ENCODE assay signal across 13 cellular contexts in genomic region chr2:68127358-68128242, GRCh38.
DNase-seq lines count a peak whose midpoint lies in the region; ATAC-seq lines count a peak whose summit lies in the region.
"Had no signal": no experiment of that assay in that cellular context is flagged by ENCODE, and none has a peak within 500 bp of the region (broad histone marks: within the 10 kb centered on the region; RNA-seq: fewer than 3 reads in every experiment).

No MANE protein-coding gene starts in this region.

- DNase-seq in NCI-H2107 treated with DMSO at 0.1 percent for 48 hours (lab: John Stamatoyannopoulos, UW; ENCODE audit: unreplicated experiment) (no peak), T-helper 2 cell (no peak), SW480 (ENCODE audit: low spot score) (no peak)
- DNase-seq: activated CD4-positive, alpha-beta memory T cell treated with anti-CD3 and anti-CD28 coated beads, Interleukin-2, amount 10 ng/mL, durations not matched to agents 7 days and 5 days; activated naive CD8-positive, alpha-beta T cell treated with anti-CD3 and anti-CD28 coated beads, Interleukin-2, amount 10 ng/mL, durations not matched to agents 7 days and 5 days; colonic mucosa; foreskin keratinocyte; NCI-H510A treated with DMSO at 0.1 percent for 48 hours had no signal

- no peaks in the 10 kb centered on the region for H3K9me3 Mint-ChIP-seq in stimulated activated memory B cell treated with anti-CD40 and anti-IgM and Interleukin-4, amounts not matched to agents 10 μg/mL and 1 μg/mL and 100 μg/mL, for 72 hours
- H3K9me3 Mint-ChIP-seq: activated CD4-positive, alpha-beta memory T cell treated with anti-CD3 and anti-CD28 coated beads, Interleukin-2, amount 10 ng/mL, durations not matched to agents 7 days and 5 days; activated naive CD8-positive, alpha-beta T cell treated with anti-CD3 and anti-CD28 coated beads, Interleukin-2, amount 10 ng/mL, durations not matched to agents 7 days and 5 days; stimulated activated naive CD8-positive, alpha-beta T cell treated with anti-CD3 and anti-CD28 coated beads, Interleukin-15, Interleukin-2, amounts not matched to agents 100 ng/mL and 50 ng/mL, for 24 hours had no signal

- no peak overlapping the region for H3K4me3 Mint-ChIP-seq in stimulated activated memory B cell treated with anti-CD40 and anti-IgM and Interleukin-4, amounts not matched to agents 10 μg/mL and 1 μg/mL and 100 μg/mL, for 72 hours
- H3K4me3 Mint-ChIP-seq: activated CD4-positive, alpha-beta memory T cell treated with anti-CD3 and anti-CD28 coated beads, Interleukin-2, amount 10 ng/mL, durations not matched to agents 7 days and 5 days; activated naive CD8-positive, alpha-beta T cell treated with anti-CD3 and anti-CD28 coated beads, Interleukin-2, amount 10 ng/mL, durations not matched to agents 7 days and 5 days; stimulated activated naive CD8-positive, alpha-beta T cell treated with anti-CD3 and anti-CD28 coated beads, Interleukin-15, Interleukin-2, amounts not matched to agents 100 ng/mL and 50 ng/mL, for 24 hours had no signal

- peaks cover 23% of the 10 kb centered on the region for H3K4me1 Mint-ChIP-seq in stimulated activated memory B cell treated with anti-CD40 and anti-IgM and Interleukin-4, amounts not matched to agents 10 μg/mL and 1 μg/mL and 100 μg/mL, for 72 hours
- H3K4me1 Mint-ChIP-seq: activated naive CD8-positive, alpha-beta T cell treated with anti-CD3 and anti-CD28 coated beads, Interleukin-2, amount 10 ng/mL, durations not matched to agents 7 days and 5 days had no signal

- no peaks in the 10 kb centered on the region for H3K27me3 Mint-ChIP-seq in stimulated activated memory B cell treated with anti-CD40 and anti-IgM and Interleukin-4, amounts not matched to agents 10 μg/mL and 1 μg/mL and 100 μg/mL, for 72 hours
- H3K27me3 Mint-ChIP-seq: activated CD4-positive, alpha-beta memory T cell treated with anti-CD3 and anti-CD28 coated beads, Interleukin-2, amount 10 ng/mL, durations not matched to agents 7 days and 5 days; activated naive CD8-positive, alpha-beta T cell treated with anti-CD3 and anti-CD28 coated beads, Interleukin-2, amount 10 ng/mL, durations not matched to agents 7 days and 5 days; stimulated activated naive CD8-positive, alpha-beta T cell treated with anti-CD3 and anti-CD28 coated beads, Interleukin-15, Interleukin-2, amounts not matched to agents 100 ng/mL and 50 ng/mL, for 24 hours had no signal

- peak; percentile 90 for ATAC-seq in GM18909 (IDR thresholded peaks at IDR 0.05; ENCODE audit: poor library complexity, unreplicated experiment)
- peak; percentile 83 for ATAC-seq in GM21825 (IDR thresholded peaks at IDR 0.05; ENCODE audit: unreplicated experiment)
- peak; percentile 87 for ATAC-seq in HG03442 (IDR thresholded peaks at IDR 0.05; ENCODE audit: unreplicated experiment)
- peak; percentile 87 for ATAC-seq in stimulated activated memory B cell treated with anti-CD40 and anti-IgM and Interleukin-4, amounts not matched to agents 10 μg/mL and 1 μg/mL and 100 μg/mL, for 72 hours
- ATAC-seq: foreskin keratinocyte had no signal

- peaks cover 6% of the 10 kb centered on the region for H3K36me3 Mint-ChIP-seq in stimulated activated memory B cell treated with anti-CD40 and anti-IgM and Interleukin-4, amounts not matched to agents 10 μg/mL and 1 μg/mL and 100 μg/mL, for 72 hours
- H3K36me3 Mint-ChIP-seq: activated naive CD8-positive, alpha-beta T cell treated with anti-CD3 and anti-CD28 coated beads, Interleukin-2, amount 10 ng/mL, durations not matched to agents 7 days and 5 days had no signal

- peak overlapping the region; percentile 40 for H3K27ac Mint-ChIP-seq in stimulated activated memory B cell treated with anti-CD40 and anti-IgM and Interleukin-4, amounts not matched to agents 10 μg/mL and 1 μg/mL and 100 μg/mL, for 72 hours
- H3K27ac Mint-ChIP-seq: activated CD4-positive, alpha-beta memory T cell treated with anti-CD3 and anti-CD28 coated beads, Interleukin-2, amount 10 ng/mL, durations not matched to agents 7 days and 5 days; activated naive CD8-positive, alpha-beta T cell treated with anti-CD3 and anti-CD28 coated beads, Interleukin-2, amount 10 ng/mL, durations not matched to agents 7 days and 5 days; stimulated activated naive CD8-positive, alpha-beta T cell treated with anti-CD3 and anti-CD28 coated beads, Interleukin-15, Interleukin-2, amounts not matched to agents 100 ng/mL and 50 ng/mL, for 24 hours had no signal
